14 cellular contexts compared by ENCODE assay signal in the genomic region with DNA sequence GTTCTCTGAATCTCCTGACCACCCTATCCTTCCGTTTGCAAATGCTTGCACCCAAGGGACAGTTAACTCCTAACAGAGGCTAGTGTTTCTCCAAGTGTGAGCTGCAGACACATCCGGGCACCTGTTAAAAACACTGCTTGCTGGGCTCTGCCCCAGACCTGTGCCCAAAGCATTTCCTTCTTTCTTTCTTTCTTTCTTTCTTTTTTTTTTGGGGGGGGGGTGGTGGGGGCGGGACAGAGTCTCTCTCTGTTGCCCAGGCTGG. TPM values are rescaled to one million over a fixed set of nuclear protein-coding genes. Genes with fewer than 3 reads are reported as not detected.
A peak's percentile ranks its signal among the peaks of the same experiment; 100 is the strongest.
DNase-seq lines count a peak whose midpoint lies in the region; ATAC-seq, FAIRE-seq and TF ChIP-seq lines count a peak whose summit lies in the region.
"Had no signal": no experiment of that assay in that cellular context is flagged by ENCODE, and none has a peak within 500 bp of the region (broad histone marks: within the 10 kb centered on the region; RNA-seq: fewer than 3 reads in every experiment).

No MANE protein-coding gene starts in this region.

- H2AFZ ChIP-seq in OCI-LY3 (ENCODE audit: low read depth, low read length) (peak overlapping the region; percentile 64; the same call in 1 of the 2 replicates), GM12878 (ENCODE audit: control insufficient read depth, low read depth, low read length) (no peak overlapping the region)
- H2AFZ ChIP-seq: GM23248 had no signal

- CTCF ChIA-PET in GM12878 (lab: Yijun Ruan, JAX): no interaction called here

- TF ChIP-seq RAD21 in GM12878 (IDR thresholded peaks at IDR 0.05; ENCODE audit: insufficient read depth, low read depth, low read length): no peak

- TF ChIP-seq CTCF in OCI-LY3 (IDR thresholded peaks at IDR 0.05; ENCODE audit: low read depth, low read length) (no peak), GM12878 (IDR thresholded peaks at IDR 0.05 in 2 of 3, conservative IDR thresholded peaks at IDR 0.05 in 1 of 3; ENCODE audit: control insufficient read depth in 2 of 3, extremely low read depth in 1 of 3, insufficient read depth in 1 of 3, low read depth in 3 of 3, low read length in 3 of 3) (no peak)

- 18% methylated on average over 2 of the region's 3 CpGs for whole genome bisulfite sequencing in GM12878 (ENCODE audit: insufficient coverage, insufficient replicate concordance, low lambda C conversion rate, missing lambda C conversion rate)

- intact Hi-C loops in GM12878 (cut with micrococcal nuclease; ENCODE audit: unreplicated experiment): loop anchor here (5.0 kb wide), 5 partner anchors 73 to 553 kb away; partner anchors contain the start of gene MED13L

- H3K4me2 ChIP-seq in OCI-LY3 (ENCODE audit: low read length) (peak overlapping the region; percentile 92), GM12878 (ENCODE audit: control insufficient read depth, insufficient read depth) (no peak overlapping the region)
- H3K4me2 ChIP-seq: A549 had no signal

- H3K27me3 ChIP-seq in OCI-LY3 (ENCODE audit: low read depth, low read length) (peaks cover 44% of the 10 kb centered on the region), GM12878 (replicated peaks in 1 of 2; ENCODE audit: control insufficient read depth in 2 of 2, insufficient read depth in 2 of 2, low read length in 1 of 2) (peaks cover 6 to 16% of the 10 kb centered on the region in 2 experiments; a peak in 3 of 4 replicates)

- H3K9me3 ChIP-seq in OCI-LY3 (ENCODE audit: insufficient read depth, low read length) (no peaks in the 10 kb centered on the region), GM12878 (replicated peaks; ENCODE audit: control insufficient read depth, insufficient read depth, low read length) (no peaks in the 10 kb centered on the region)
- H3K9me3 ChIP-seq: A549 had no signal

- no peaks in the 10 kb centered on the region for H3K36me3 ChIP-seq in OCI-LY3 (replicated peaks; ENCODE audit: low read depth, low read length)
- H3K36me3 ChIP-seq in GM12878 (ENCODE audit: control insufficient read depth in 2 of 2, insufficient read depth in 2 of 2, low read length in 1 of 2): no peaks in the 10 kb centered on the region

- no peak for TF ChIP-seq EP300 in GM12878 (IDR thresholded peaks at IDR 0.05; ENCODE audit: borderline replicate concordance in 1 of 2, control insufficient read depth in 1 of 2, low read depth in 2 of 2, low read length in 2 of 2)

- H3K27ac ChIP-seq in OCI-LY3 (ENCODE audit: low read length) (no peak overlapping the region), GM12878 (ENCODE audit: control insufficient read depth, insufficient read depth) (no peak overlapping the region)
- H3K27ac ChIP-seq: A549, GM23248 had no signal

- H4K20me1 ChIP-seq in OCI-LY3 (ENCODE audit: insufficient read depth, low read length): no peaks in the 10 kb centered on the region
- no peaks in the 10 kb centered on the region for H4K20me1 ChIP-seq in GM12878 (ENCODE audit: control insufficient read depth, insufficient read depth)

- H3K79me2 ChIP-seq in OCI-LY3 (ENCODE audit: low read length) (no peaks in the 10 kb centered on the region), GM12878 (ENCODE audit: control insufficient read depth, insufficient read depth, low read length) (no peaks in the 10 kb centered on the region)

- BruUV-seq in GM12878 (replicated peaks; lab: Mats Ljungman, UMichigan): no TSS peak

- peak overlapping the region; percentile 79 for H3K4me3 ChIP-seq in OCI-LY3 (ENCODE audit: low read length)
- H3K4me3 ChIP-seq in GM12878: no peak overlapping the region
- H3K4me3 ChIP-seq: A549, GM23248 had no signal

- POLR2A ChIA-PET in GM12878 (lab: Charles Lee): no interaction called here

- H3K4me1 ChIP-seq in OCI-LY3 (ENCODE audit: low read length): peaks cover 39% of the 10 kb centered on the region
- H3K4me1 ChIP-seq in GM12878 (ENCODE audit: control insufficient read depth, insufficient read depth, low read length): peaks cover 13% of the 10 kb centered on the region
- H3K4me1 ChIP-seq: A549 had no signal

- 0 out of 3 replicates have a peak, but pooled peaks have one; percentile 26 for ATAC-seq in GM12878
- no peak for ATAC-seq in HG03521 (IDR thresholded peaks at IDR 0.05; ENCODE audit: unreplicated experiment)
- ATAC-seq: A549, HCT116 had no signal

- SMC1A ChIA-PET in GM12878 (lab: Charles Lee; ENCODE audit: uncharacterized antibody, unreplicated experiment): no interaction called here

- H3K9ac ChIP-seq in OCI-LY3 (ENCODE audit: low read length) (peak overlapping the region; percentile 42; the same call in 1 of the 2 replicates), GM12878 (ENCODE audit: control insufficient read depth, insufficient read depth, low read length) (no peak overlapping the region)
- H3K9ac ChIP-seq: GM23248 had no signal

- peak; percentile 9 for FAIRE-seq in GM12891 (lab: Jason Lieb, UNC)
- FAIRE-seq in GM12878 (lab: Jason Lieb, UNC): no peak
- FAIRE-seq: A549, H54 had no signal

- RAD21 ChIA-PET in GM12878 (lab: Charles Lee; ENCODE audit: unreplicated experiment): no interaction called here

- in situ Hi-C loops in GM12878 (cut with MboI): no loop called here

- no peak for TF ChIP-seq POLR2A in GM12891 (IDR thresholded peaks at IDR 0.05; ENCODE audit: low read depth, low read length)
- TF ChIP-seq POLR2A in GM12878 (IDR thresholded peaks at IDR 0.05; ENCODE audit: low read depth, low read length): no peak

- DNase-seq in GM12891 (ENCODE audit: insufficient read length, low spot score) (no peak), GM12878 (ENCODE audit: low read depth, low spot score) (no peak), pons (ENCODE audit: low spot score) (no peak), iPS-NIHi7 (ENCODE audit: extremely low spot score) (no peak), SIG-M5 (lab: John Stamatoyannopoulos, UW) (no peak)
- DNase-seq: CD4-positive, CD25-positive, alpha-beta regulatory T cell; DMS53; GM23248; IMR-90 had no signal

TF ChIP-seq in GM12891, 5 proteins besides CTCF, POLR2A, EP300 and RAD21:
- TF ChIP-seq TAF1 (IDR thresholded peaks at IDR 0.05; ENCODE audit: low read depth, low read length) (no peak), SPI1 (IDR thresholded peaks at IDR 0.05; ENCODE audit: low read depth, low read length) (no peak)

TF ChIP-seq in GM12878, 131 proteins besides CTCF, POLR2A, EP300 and RAD21 (continues in another document):
- TF ChIP-seq EGR1 (IDR thresholded peaks at IDR 0.05; ENCODE audit: borderline replicate concordance in 1 of 2, low read depth in 2 of 2, low read length in 2 of 2) (no peak), RCOR1 (conservative IDR thresholded peaks at IDR 0.05; ENCODE audit: low read depth, low read length) (no peak)

RNA-seq across cellular contexts. Expression of gene SPRING1, which starts 42.5 kb away (rescaled TPM):
- polyA plus RNA-seq in GM12891 (2012; ENCODE audit: low read depth, missing spikeins): 7.0 TPM
- 11.6 and 12.8 TPM in 2 replicates for total RNA-seq in GM12878 (2013; cell fraction: nucleolus; rRNA removed)
- total RNA-seq in GM12878 (2014; rRNA removed) (21.4 and 22.5 TPM in 2 replicates), GM12878 (2014; rRNA removed; fragmentation: Illumina TruSeq; extraction: Trizol) (9.3 and 10.1 TPM in 2 replicates), GM12878 (2021) (25.7 and 26.6 TPM in 2 replicates)
- polyA plus RNA-seq in GM12878 (2011; ENCODE audit: low read depth): 4.4 TPM
- polyA plus RNA-seq in GM12878 (2011; rRNA removed) (15.6 and 16.7 TPM in 2 replicates), GM12878 (2014; fragmentation: Illumina TruSeq; extraction: Trizol) (9.3 and 11.4 TPM in 2 replicates), GM12878 (2014; fragmentation: Nextera tagmentation; extraction: Ambion mirVana) (1 to 10 TPM; 2.5 to 4.4 TPM), GM12878 (2014; rRNA removed) (15.2 and 16.6 TPM in 2 replicates), GM12878 (2016; fragmentation: Nextera tagmentation; extraction: Ambion mirVana) (10 to 100 TPM; 12.1 to 17.3 TPM)
- polyA plus RNA-seq in GM12878 (2011; cell fraction: cytosol; rRNA removed): 16.6 and 16.8 TPM in 2 replicates
- polyA plus RNA-seq in GM12878 (2011; cell fraction: nucleus; rRNA removed): 8.8 and 10.3 TPM in 2 replicates
- polyA plus RNA-seq in GM12878 (2012): 9.7 and 10.8 TPM in 2 replicates
- polyA minus RNA-seq in GM12878 (2011; rRNA and poly(A)+ RNA removed): 18.5 and 19.7 TPM in 2 replicates
- 7.8 and 11.7 TPM in 2 replicates for polyA minus RNA-seq in GM12878 (2011; cell fraction: cytosol; rRNA and poly(A)+ RNA removed)
- polyA minus RNA-seq in GM12878 (2011; cell fraction: nucleus; rRNA and poly(A)+ RNA removed): 5.1 and 9.2 TPM in 2 replicates

RNA-seq across cellular contexts. Expression of gene RNFT2, which starts 42.7 kb away (rescaled TPM):
- 2.5 TPM for polyA plus RNA-seq in GM12891 (2012; ENCODE audit: low read depth, missing spikeins)
- total RNA-seq in GM12878 (2013; cell fraction: nucleolus; rRNA removed): 20.0 and 22.7 TPM in 2 replicates
- 8.0 and 8.8 TPM in 2 replicates for total RNA-seq in GM12878 (2014; rRNA removed)
- total RNA-seq in GM12878 (2014; rRNA removed; fragmentation: Illumina TruSeq; extraction: Trizol): 6.1 and 8.7 TPM in 2 replicates
- 17.3 and 21.0 TPM in 2 replicates for total RNA-seq in GM12878 (2021)
- polyA plus RNA-seq in GM12878 (2011; ENCODE audit: low read depth): 2.8 TPM
- 8.1 and 10.5 TPM in 2 replicates for polyA plus RNA-seq in GM12878 (2011; rRNA removed)
- 9.2 and 11.4 TPM in 2 replicates for polyA plus RNA-seq in GM12878 (2011; cell fraction: cytosol; rRNA removed)
- polyA plus RNA-seq in GM12878 (2011; cell fraction: nucleus; rRNA removed): 11.9 and 12.3 TPM in 2 replicates
- 2.7 and 5.4 TPM in 2 replicates for polyA plus RNA-seq in GM12878 (2012)
- 2.4 and 2.5 TPM in 2 replicates for polyA plus RNA-seq in GM12878 (2014; fragmentation: Illumina TruSeq; extraction: Trizol)
- 10 to 100 TPM in 1 of 2 experiments, 1 to 10 TPM in 1; 3.5 to 12.7 TPM for polyA plus RNA-seq in GM12878 (2014; fragmentation: Nextera tagmentation; extraction: Ambion mirVana)
- 7.0 and 7.7 TPM in 2 replicates for polyA plus RNA-seq in GM12878 (2014; rRNA removed)
- polyA plus RNA-seq in GM12878 (2016; fragmentation: Nextera tagmentation; extraction: Ambion mirVana): 10 to 100 TPM; 12.3 to 14.2 TPM
- 32.8 and 37.6 TPM in 2 replicates for polyA minus RNA-seq in GM12878 (2011; rRNA and poly(A)+ RNA removed)
- 12.8 and 13.9 TPM in 2 replicates for polyA minus RNA-seq in GM12878 (2011; cell fraction: cytosol; rRNA and poly(A)+ RNA removed)
- 14.7 and 21.2 TPM in 2 replicates for polyA minus RNA-seq in GM12878 (2011; cell fraction: nucleus; rRNA and poly(A)+ RNA removed)
